Comparison of ENCODE assay signal across 8 cellular contexts in genomic region chr19:44891016-44891882, GRCh38. TPM values are rescaled to one million over a fixed set of nuclear protein-coding genes. Genes with fewer than 3 reads are reported as not detected.
DNase-seq lines count a peak whose midpoint lies in the region; ATAC-seq and TF ChIP-seq lines count a peak whose summit lies in the region.

TOMM40 (plus strand) TSS chr19:44891254; CDS start chr19:44891416, 162 bp downstream.

- ATAC-seq in DND-41 (ENCODE audit: insufficient read depth, low read depth): no peak
- peak; percentile 69 for ATAC-seq in GM23338

- H3K27me3 Mint-ChIP-seq in GM23338 (ENCODE audit: insufficient read depth, low read depth, poor library complexity): peaks cover 24% of the 10 kb centered on the region
- no peaks in the 10 kb centered on the region for H3K27me3 Mint-ChIP-seq in endodermal cell (ENCODE audit: insufficient read depth)

- H3K9ac ChIP-seq in DND-41 (ENCODE audit: low read depth, low read length) (peak within 1 kb of the TSS; percentile 79), endodermal cell (ENCODE audit: extremely low read depth, low read length, poor library complexity, severe bottlenecking) (peak within 1 kb of the TSS; percentile 89)

- H3K9me2 ChIP-seq in GM23338 (ENCODE audit: insufficient read depth): no peaks in the 10 kb centered on the region

- H4K20me1 ChIP-seq in DND-41 (ENCODE audit: insufficient read depth, low read length) (peaks cover 34% of the 10 kb centered on the region), GM23338 (replicated peaks; ENCODE audit: insufficient read depth) (peaks cover 33% of the 10 kb centered on the region)

- H3K27ac ChIP-seq in DND-41 (ENCODE audit: low read length): peak within 1 kb of the TSS; percentile 69
- H3K27ac ChIP-seq in GM23338 (ENCODE audit: low read depth): peak within 1 kb of the TSS; percentile 90
- peak within 1 kb of the TSS; percentile 95 for H3K27ac ChIP-seq in VCaP
- H3K27ac ChIP-seq in endodermal cell (ENCODE audit: low read depth, low read length): peak within 1 kb of the TSS; percentile 90
- peak within 1 kb of the TSS; percentile 95 for H3K27ac ChIP-seq in muscle layer of duodenum (ENCODE audit: low read length)

- H3K4me1 Mint-ChIP-seq in GM23338 (peaks cover 22% of the 10 kb centered on the region), endodermal cell (peaks cover 11% of the 10 kb centered on the region)

- H3K4me3 ChIP-seq in DND-41 (ENCODE audit: low read depth in 1 of 2, low read length in 2 of 2) (peak within 1 kb of the TSS; percentile 84 to 90), GM23338 (peak within 1 kb of the TSS; percentile 98), endodermal cell (ENCODE audit: low read length) (peak within 1 kb of the TSS; percentile 99), muscle layer of duodenum (ENCODE audit: low read depth in 1 of 2, low read length in 2 of 2) (peak within 1 kb of the TSS; percentile 86 to 88)

- H3K9me3 Mint-ChIP-seq in GM23338 (peaks cover 3% of the 10 kb centered on the region; the same call in 2 of the 3 replicates), endodermal cell (no peaks in the 10 kb centered on the region)

- H3K4me2 ChIP-seq in DND-41 (ENCODE audit: insufficient read depth, low read length): peak within 1 kb of the TSS; percentile 98
- peak within 1 kb of the TSS; percentile 100 for H3K4me2 ChIP-seq in GM23338

- H3K36me3 Mint-ChIP-seq in GM23338 (ENCODE audit: low read depth): peaks cover 75% of the 10 kb centered on the region
- peaks cover 64% of the 10 kb centered on the region for H3K36me3 Mint-ChIP-seq in endodermal cell (ENCODE audit: low read depth)

- H2AFZ ChIP-seq in DND-41 (ENCODE audit: low read depth, low read length) (peak within 1 kb of the TSS; percentile 80), GM23338 (no peak within 1 kb of the TSS)

- H3K4me1 ChIP-seq in DND-41 (ENCODE audit: insufficient read depth, low read length) (peaks cover 30% of the 10 kb centered on the region), GM23338 (ENCODE audit: insufficient read depth) (peaks cover 9% of the 10 kb centered on the region; the same call in 1 of the 2 replicates), endodermal cell (ENCODE audit: control insufficient read depth, insufficient read depth, low read length) (no peaks in the 10 kb centered on the region), muscle layer of duodenum (ENCODE audit: control insufficient read depth in 1 of 2, insufficient read depth in 2 of 2, low read length in 2 of 2) (peaks cover 12 to 23% of the 10 kb centered on the region in 2 donors)

- H3K4me3 Mint-ChIP-seq in GM23338 (peak within 1 kb of the TSS; percentile 95), endodermal cell (peak within 1 kb of the TSS; percentile 79)

- H3K79me2 ChIP-seq in DND-41 (ENCODE audit: insufficient read depth, low read length) (peaks cover 44% of the 10 kb centered on the region), GM23338 (replicated peaks; ENCODE audit: insufficient read depth) (peaks cover 36% of the 10 kb centered on the region)

- H3K36me3 ChIP-seq in DND-41 (ENCODE audit: insufficient read depth, low read length): peaks cover 43% of the 10 kb centered on the region
- H3K36me3 ChIP-seq in GM23338 (ENCODE audit: insufficient read depth): peaks cover 36% of the 10 kb centered on the region
- H3K36me3 ChIP-seq in endodermal cell (ENCODE audit: control insufficient read depth, insufficient read depth, low read length): peaks cover 63% of the 10 kb centered on the region
- peaks cover 24 to 42% of the 10 kb centered on the region in 2 donors for H3K36me3 ChIP-seq in muscle layer of duodenum (ENCODE audit: control insufficient read depth in 1 of 2, insufficient read depth in 2 of 2, low read length in 2 of 2)

- 0% methylated on average over 40 to 81 of the region's 81 CpGs for WGBS in endodermal cell (ENCODE audit: insufficient coverage in 1 of 2, insufficient read length in 1 of 2), 2 experiments

- H3K27me3 ChIP-seq in DND-41 (ENCODE audit: insufficient read depth, low read length, poor library complexity) (no peaks in the 10 kb centered on the region), GM23338 (ENCODE audit: insufficient read depth) (no peaks in the 10 kb centered on the region), endodermal cell (ENCODE audit: control insufficient read depth, insufficient read depth, low read length, poor library complexity, severe bottlenecking) (no peaks in the 10 kb centered on the region), muscle layer of duodenum (ENCODE audit: low read depth, low read length) (no peaks in the 10 kb centered on the region)

- H3F3A ChIP-seq in GM23338 (replicated peaks; ENCODE audit: low read depth): peaks cover 27% of the 10 kb centered on the region

- DNase-seq in DND-41 (peak; percentile 55), GM23338 (ENCODE audit: low spot score) (peak; percentile 81), NCI-H1105 treated with DMSO at 0.1 percent for 48 hours (lab: John Stamatoyannopoulos, UW) (peak; percentile 100), endodermal cell (peak; percentile 72), 8988T (no peak)

- H3K27ac Mint-ChIP-seq in GM23338 (peak within 1 kb of the TSS; percentile 96), endodermal cell (peak within 1 kb of the TSS; percentile 96)

- TF ChIP-seq CTCF in DND-41 (IDR thresholded peaks at IDR 0.05; ENCODE audit: borderline replicate concordance, extremely low read depth, low read length, poor library complexity, severe bottlenecking): no peak
- no peak for TF ChIP-seq CTCF in GM23338 (conservative IDR thresholded peaks at IDR 0.05; ENCODE audit: low read depth in 2 of 2)
- TF ChIP-seq CTCF in VCaP (conservative IDR thresholded peaks at IDR 0.05): no peak; the same call in 1 of the 2 replicates
- peak; percentile 44 for TF ChIP-seq CTCF in endodermal cell (conservative IDR thresholded peaks at IDR 0.05)
- no peak for TF ChIP-seq CTCF in subcutaneous adipose tissue (IDR thresholded peaks at IDR 0.05; ENCODE audit: low read depth)

- H3K9me3 ChIP-seq in DND-41 (ENCODE audit: insufficient read depth, low read length, severe bottlenecking) (no peaks in the 10 kb centered on the region), endodermal cell (ENCODE audit: control insufficient read depth, low read length) (no peaks in the 10 kb centered on the region), muscle layer of duodenum (ENCODE audit: control insufficient read depth in 1 of 2, low read length in 2 of 2) (no peaks in the 10 kb centered on the region)

TF ChIP-seq in GM23338, 12 proteins besides CTCF, POLR2A, EP300 and RAD21:
- TF ChIP-seq POLR2AphosphoS5 (IDR thresholded peaks at IDR 0.05; ENCODE audit: low read depth) (peak; percentile 50; the same call in 1 of the 2 replicates), ETS1 (IDR thresholded peaks at IDR 0.05) (no peak), JUNB (IDR thresholded peaks at IDR 0.05; ENCODE audit: unreplicated experiment) (no peak), CREB1 (CRISPR knock-in tag; IDR thresholded peaks at IDR 0.05; ENCODE audit: low read depth) (peak; percentile 26), NANOG (IDR thresholded peaks at IDR 0.05; ENCODE audit: borderline replicate concordance) (no peak), EZH2phosphoT487 (IDR thresholded peaks at IDR 0.05; ENCODE audit: unreplicated experiment) (no peak)
TF ChIP-seq in GM23338: peak in this region for 2.

RNA-seq across cellular contexts. Expression of gene TOMM40, which starts in this region (rescaled TPM):
- 233 and 273 TPM in 2 replicates for total RNA-seq in GM23338 (2014; rRNA removed; shearing (Covaris generic))
- polyA plus RNA-seq in GM23338 (2016; fragmentation: Nextera tagmentation; extraction: Ambion mirVana): 135 and 142 TPM in 2 replicates
- total RNA-seq in endodermal cell (10 to 100 TPM; 88.1 to 93.8 TPM), subcutaneous adipose tissue (10 to 100 TPM; 18.3 to 69.5 (median 34.6) TPM)
- polyA plus RNA-seq in endodermal cell (2013, experiment 1 of 2): 55.4 TPM
- polyA plus RNA-seq in endodermal cell (2013, experiment 2 of 2): 48.9 TPM
